11 cellular contexts compared by ENCODE assay signal in the genomic region with DNA sequence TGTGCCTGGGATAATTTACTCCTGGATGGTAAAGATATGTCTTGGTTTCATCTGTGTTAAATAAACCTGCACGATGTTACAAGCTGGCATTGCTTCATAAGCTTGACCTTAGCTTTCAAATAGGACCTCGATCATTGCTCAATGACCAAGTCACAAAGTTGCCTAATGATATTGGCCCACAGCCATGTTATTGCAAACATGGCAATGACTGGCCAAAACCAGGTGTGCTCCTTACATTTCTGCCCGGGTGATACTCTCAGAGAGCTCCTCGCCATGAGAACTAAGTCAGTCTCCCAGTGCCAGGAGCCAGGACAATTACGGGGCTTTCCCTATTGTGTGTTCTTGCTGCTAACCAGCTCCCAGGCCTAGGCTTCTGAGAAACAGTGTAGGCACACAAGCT.
DNase-seq lines count a peak whose midpoint lies in the region; ATAC-seq, FAIRE-seq and TF ChIP-seq lines count a peak whose summit lies in the region.
"Had no signal": no experiment of that assay in that cellular context is flagged by ENCODE, and none has a peak within 500 bp of the region (broad histone marks: within the 10 kb centered on the region; RNA-seq: fewer than 3 reads in every experiment).

No MANE protein-coding gene starts in this region.

- intact Hi-C loops in gastrocnemius medialis (cut with DNase I; ENCODE audit: low total_unique reads) (no loop called here), esophagus muscularis mucosa (cut with DNase I) (no loop called here)

- no peak overlapping the region for H3K4me2 ChIP-seq in H9 (ENCODE audit: insufficient read depth, insufficient read length, low read length)

- H2AFZ ChIP-seq in H9 (ENCODE audit: low read length) = no peak overlapping the region

- H3K18ac ChIP-seq in H9 (ENCODE audit: insufficient read length, low read depth, low read length) = no peak overlapping the region

- H3K23ac ChIP-seq in H9 (ENCODE audit: insufficient read length, low read depth, low read length) = no peak overlapping the region

- H2AK5ac ChIP-seq in H9 (ENCODE audit: insufficient read length, low read length) = no peak overlapping the region

- FAIRE-seq in GM19239 (lab: Jason Lieb, UNC) = no peak

- H3K27ac ChIP-seq in gastrocnemius medialis (no peak overlapping the region), esophagus muscularis mucosa (replicated peaks in 1 of 4) (no peak overlapping the region), H9 (ENCODE audit: insufficient read length, low read depth, low read length) (no peak overlapping the region)

- no peaks in the 10 kb centered on the region for H3K36me3 Mint-ChIP-seq in H9 (ENCODE audit: insufficient read depth in 1 of 3, low read depth in 3 of 3)
- H3K36me3 Mint-ChIP-seq: activated CD8-positive, alpha-beta memory T cell treated with anti-CD3 and anti-CD28 coated beads, Interleukin-2, amount 10 ng/mL, durations not matched to agents 7 days and 5 days had no signal

- H3K4me1 Mint-ChIP-seq in H9 = peaks cover 9 to 14% of the 10 kb centered on the region in 2 experiments

- peak; percentile 89 for DNase-seq in HCEC 1CT
- DNase-seq in RKO (ENCODE audit: low spot score) = peak; percentile 7
- DNase-seq in fibroblast of the conjunctiva (ENCODE audit: low read depth) = peak; percentile 77
- DNase-seq in gastrocnemius medialis = peak in 1 of 2 donors; percentile 46
- DNase-seq in GM19239 (ENCODE audit: insufficient read length, low spot score) = no peak
- DNase-seq in activated CD4-positive, alpha-beta T cell treated with anti-CD3 and anti-CD28 coated beads, Interleukin-2, amount 50 U/mL, for 48 hours = no peak
- DNase-seq in esophagus muscularis mucosa (ENCODE audit: extremely low spot score) = no peak
- no peak for DNase-seq in H9
- DNase-seq: activated CD8-positive, alpha-beta memory T cell treated with anti-CD3 and anti-CD28 coated beads, Interleukin-2, amount 10 ng/mL, durations not matched to agents 7 days and 5 days; DMS 273 treated with DMSO at 0.1 percent for 48 hours; NCI-H510A had no signal

- H3K4me3 Mint-ChIP-seq in H9 = no peak overlapping the region
- H3K4me3 Mint-ChIP-seq: activated CD8-positive, alpha-beta memory T cell treated with anti-CD3 and anti-CD28 coated beads, Interleukin-2, amount 10 ng/mL, durations not matched to agents 7 days and 5 days had no signal

- H3K14ac ChIP-seq in H9 (ENCODE audit: insufficient read depth, low read length) = no peak overlapping the region

- H3K36me3 ChIP-seq in gastrocnemius medialis = no peaks in the 10 kb centered on the region
- no peaks in the 10 kb centered on the region for H3K36me3 ChIP-seq in esophagus muscularis mucosa

- 79% methylated on average over 5 of the region's 5 CpGs for WGBS in esophagus muscularis mucosa
- WGBS in H9 (ENCODE audit: extremely low coverage, insufficient read length, low lambda C conversion rate) = no CpG with 5 or more reads among the region's 5 CpGs

- H2BK12ac ChIP-seq in H9 (ENCODE audit: insufficient read length, low read depth, low read length) = no peak overlapping the region

- no peaks in the 10 kb centered on the region for H3K23me2 ChIP-seq in H9 (ENCODE audit: insufficient read length, low read depth, low read length, poor library complexity, severe bottlenecking)

- H3K9me3 Mint-ChIP-seq in H9 = no peaks in the 10 kb centered on the region; a peak in 1 of 5 replicates

- H3K27me3 ChIP-seq in gastrocnemius medialis = no peaks in the 10 kb centered on the region
- H3K27me3 ChIP-seq in esophagus muscularis mucosa = no peaks in the 10 kb centered on the region
- H3K27me3 ChIP-seq in H9 (ENCODE audit: insufficient read depth, low read length) = no peaks in the 10 kb centered on the region

- H4K8ac ChIP-seq in H9 (replicated peaks; ENCODE audit: insufficient read length, low read depth, low read length) = no peak overlapping the region

- H3K27ac Mint-ChIP-seq in H9 = no peak overlapping the region
- H3K27ac Mint-ChIP-seq: activated CD8-positive, alpha-beta memory T cell treated with anti-CD3 and anti-CD28 coated beads, Interleukin-2, amount 10 ng/mL, durations not matched to agents 7 days and 5 days had no signal

- no peak overlapping the region for H3K9ac ChIP-seq in H9 (ENCODE audit: extremely low read depth, insufficient read length, low read length)

- no peak overlapping the region for H4K91ac ChIP-seq in H9 (ENCODE audit: insufficient read length, low read depth, low read length)

- no peak for TF ChIP-seq POLR2A in gastrocnemius medialis (IDR thresholded peaks at IDR 0.05)
- no peak for TF ChIP-seq POLR2A in esophagus muscularis mucosa (IDR thresholded peaks at IDR 0.05; ENCODE audit: low read depth)

- H3K4me1 ChIP-seq in gastrocnemius medialis = no peaks in the 10 kb centered on the region
- peaks cover 11 to 34% (median 23%) of the 10 kb centered on the region in 4 donors for H3K4me1 ChIP-seq in esophagus muscularis mucosa
- peaks cover 4% of the 10 kb centered on the region; the same call in 1 of the 2 replicates for H3K4me1 ChIP-seq in H9 (ENCODE audit: insufficient read depth, low read length)

- no peak overlapping the region for H4K5ac ChIP-seq in H9 (ENCODE audit: insufficient read length, low read depth, low read length)

- no peak overlapping the region for H3K56ac ChIP-seq in H9 (ENCODE audit: insufficient read length, low read depth, low read length)

- H2BK15ac ChIP-seq in H9 (ENCODE audit: low read depth, low read length) = no peak overlapping the region

- H2BK20ac ChIP-seq in H9 (ENCODE audit: low read depth, low read length, poor library complexity, severe bottlenecking) = no peak overlapping the region

- no peaks in the 10 kb centered on the region for H4K20me1 ChIP-seq in H9 (ENCODE audit: control insufficient read depth, insufficient read depth, insufficient read length)

- no peak overlapping the region for H3K4ac ChIP-seq in H9 (ENCODE audit: low read depth, low read length)

- TF ChIP-seq EP300 in esophagus muscularis mucosa (IDR thresholded peaks at IDR 0.05) = no peak

- H3T11ph ChIP-seq in H9 (ENCODE audit: low read length) = no peak overlapping the region

- H3K9me3 ChIP-seq in gastrocnemius medialis (no peaks in the 10 kb centered on the region), esophagus muscularis mucosa (no peaks in the 10 kb centered on the region), H9 (ENCODE audit: control insufficient read depth, low read depth, low read length) (no peaks in the 10 kb centered on the region)

- H3K79me2 ChIP-seq in H9 (ENCODE audit: insufficient read depth, low read length) = no peaks in the 10 kb centered on the region

- H3K79me1 ChIP-seq in H9 (ENCODE audit: insufficient read depth, low read depth, low read length, poor library complexity, severe bottlenecking) = no peaks in the 10 kb centered on the region

- H3K27me3 Mint-ChIP-seq in H9 (ENCODE audit: low read depth) = no peaks in the 10 kb centered on the region

- in situ Hi-C loops in gastrocnemius medialis (cut with MboI; ENCODE audit: low sequenced_read_pairs in 4 of 4) = no loop called here

- TF ChIP-seq CTCF in gastrocnemius medialis (IDR thresholded peaks at IDR 0.05 in 4 of 5, conservative IDR thresholded peaks at IDR 0.05 in 1 of 5) (no peak), esophagus muscularis mucosa (IDR thresholded peaks at IDR 0.05) (no peak), H9 (conservative IDR thresholded peaks at IDR 0.05) (no peak)

- peak; percentile 58 to 77 for ATAC-seq in gastrocnemius medialis
- ATAC-seq: activated CD8-positive, alpha-beta memory T cell treated with anti-CD3 and anti-CD28 coated beads, Interleukin-2, amount 10 ng/mL, durations not matched to agents 7 days and 5 days had no signal

- H2BK5ac ChIP-seq in H9 (ENCODE audit: insufficient read length, low read length) = no peak overlapping the region

- no peak overlapping the region for H2BK120ac ChIP-seq in H9 (ENCODE audit: low read depth, low read length, poor library complexity, severe bottlenecking)

- no peak overlapping the region for H3K4me3 ChIP-seq in gastrocnemius medialis
- no peak overlapping the region for H3K4me3 ChIP-seq in esophagus muscularis mucosa

Comparison
In these comparisons a context has a peak if more than half of its experiments do, and no peak if none do; other contexts are left out.
1. DNase-seq: peak in HCEC 1CT (single experiment), RKO (single experiment) and fibroblast of the conjunctiva (single experiment); none in GM19239 (single experiment), activated CD4-positive, alpha-beta T cell treated with anti-CD3 and anti-CD28 coated beads, Interleukin-2, amount 50 U/mL, for 48 hours (0 of 2), esophagus muscularis mucosa (single experiment) and H9 (single experiment).